ENCODE assay signal across 1 cellular context in genomic region chr22:45426387-45426786, GRCh38.
TF ChIP-seq lines count a peak whose summit lies in the region.

No MANE protein-coding gene starts in this region.

TF ChIP-seq in HepG2, 621 proteins besides CTCF, POLR2A, EP300 and RAD21:
- TF ChIP-seq ATRX (CRISPR knock-in tag; IDR thresholded peaks at IDR 0.05; ENCODE audit: borderline replicate concordance) (no peak), ZBTB3 (CRISPR knock-in tag; IDR thresholded peaks at IDR 0.05; ENCODE audit: borderline replicate concordance, low read depth) (no peak), HOXA3 (CRISPR knock-in tag; IDR thresholded peaks at IDR 0.05) (no peak), IKZF1 (IDR thresholded peaks at IDR 0.05) (no peak), ZNF382 (CRISPR knock-in tag; IDR thresholded peaks at IDR 0.05; ENCODE audit: borderline replicate concordance) (no peak), HHEX (CRISPR knock-in tag; IDR thresholded peaks at IDR 0.05) (no peak), SKI (IDR thresholded peaks at IDR 0.05; ENCODE audit: partially characterized antibody) (no peak), STAT5B (CRISPR knock-in tag; IDR thresholded peaks at IDR 0.05) (no peak), KLF12 (CRISPR knock-in tag; IDR thresholded peaks at IDR 0.05; ENCODE audit: borderline replicate concordance) (no peak), ZNF407 (CRISPR knock-in tag; IDR thresholded peaks at IDR 0.05; ENCODE audit: not compliant biosample characterization) (no peak), ZFP90 (CRISPR knock-in tag; IDR thresholded peaks at IDR 0.05; ENCODE audit: borderline replicate concordance) (no peak), SMAD9 (CRISPR knock-in tag; IDR thresholded peaks at IDR 0.05) (no peak), ZBTB34 (CRISPR knock-in tag; IDR thresholded peaks at IDR 0.05) (no peak), ZBTB21 (CRISPR knock-in tag; IDR thresholded peaks at IDR 0.05) (no peak), PAWR (CRISPR knock-in tag; IDR thresholded peaks at IDR 0.05; ENCODE audit: borderline replicate concordance) (no peak), ZNF263 (CRISPR knock-in tag; IDR thresholded peaks at IDR 0.05) (no peak), ERF (CRISPR knock-in tag; IDR thresholded peaks at IDR 0.05) (no peak)
